In genomic region chrX:42219231-42219630, GRCh38 we compare ENCODE assay signal across 20 cellular contexts.
"Had no signal": no experiment of that assay in that cellular context is flagged by ENCODE, and none has a peak within 500 bp of the region (broad histone marks: within the 10 kb centered on the region; RNA-seq: fewer than 3 reads in every experiment).

No MANE protein-coding gene starts in this region.

- H3K4me3 ChIP-seq: dorsolateral prefrontal cortex, pancreas, sigmoid colon, spleen, thoracic aorta, upper lobe of left lung had no signal

- H3K27ac Mint-ChIP-seq: activated naive CD4-positive, alpha-beta T cell treated with anti-CD3 and anti-CD28 coated beads, Interleukin-2, amount 50 U/mL, for 24 hours; activated T-cell treated with anti-CD3 and anti-CD28 coated beads, Interleukin-2, amount 50 U/mL, for 72 hours; endodermal cell; natural killer cell; stimulated activated naive B cell treated with anti-CD40 and anti-IgM and Interleukin-4, amounts not matched to agents 10 μg/mL and 1 μg/mL and 100 μg/mL, for 72 hours had no signal

- H3K4me1 Mint-ChIP-seq: activated naive CD4-positive, alpha-beta T cell treated with anti-CD3 and anti-CD28 coated beads, Interleukin-2, amount 50 U/mL, for 24 hours; stimulated activated naive B cell treated with anti-CD40 and anti-IgM and Interleukin-4, amounts not matched to agents 10 μg/mL and 1 μg/mL and 100 μg/mL, for 72 hours had no signal

- DNase-seq: activated CD4-positive, alpha-beta T cell treated with anti-CD3 and anti-CD28 coated beads, Interleukin-2, amount 50 U/mL, for 4 hours; activated effector memory CD4-positive, alpha-beta T cell treated with anti-CD3 and anti-CD28 coated beads, Interleukin-2, amount 50 U/mL, for 16 hours; activated T-cell treated with anti-CD3 and anti-CD28 coated beads, Interleukin-2, amount 50 U/mL, for 72 hours; caudate nucleus; dorsolateral prefrontal cortex; endodermal cell; head of caudate nucleus; mesendoderm; natural killer cell; pancreas; sigmoid colon; spleen; stimulated activated naive B cell treated with anti-CD40 and anti-IgM and Interleukin-4, amounts not matched to agents 10 μg/mL and 1 μg/mL and 100 μg/mL, for 72 hours; upper lobe of left lung had no signal

- H3K9me3 Mint-ChIP-seq: activated naive CD4-positive, alpha-beta T cell treated with anti-CD3 and anti-CD28 coated beads, Interleukin-2, amount 50 U/mL, for 24 hours; activated T-cell treated with anti-CD3 and anti-CD28 coated beads, Interleukin-2, amount 50 U/mL, for 72 hours; natural killer cell had no signal

- H3K9me3 ChIP-seq: neutrophil, pancreas, sigmoid colon, spleen, thoracic aorta, upper lobe of left lung had no signal

- FAIRE-seq: pancreas, TTC549 had no signal

- H3K36me3 Mint-ChIP-seq: activated naive CD4-positive, alpha-beta T cell treated with anti-CD3 and anti-CD28 coated beads, Interleukin-2, amount 50 U/mL, for 24 hours; natural killer cell; stimulated activated naive B cell treated with anti-CD40 and anti-IgM and Interleukin-4, amounts not matched to agents 10 μg/mL and 1 μg/mL and 100 μg/mL, for 72 hours had no signal

- ATAC-seq: activated T-cell treated with anti-CD3 and anti-CD28 coated beads, Interleukin-2, amount 50 U/mL, for 72 hours; foreskin keratinocyte; natural killer cell; pancreas; stimulated activated naive B cell treated with anti-CD40 and anti-IgM and Interleukin-4, amounts not matched to agents 10 μg/mL and 1 μg/mL and 100 μg/mL, for 72 hours had no signal

- H3K4me1 ChIP-seq: foreskin keratinocyte, pancreas, sigmoid colon, spleen, upper lobe of left lung had no signal

- H3K4me3 Mint-ChIP-seq: activated naive CD4-positive, alpha-beta T cell treated with anti-CD3 and anti-CD28 coated beads, Interleukin-2, amount 50 U/mL, for 24 hours; activated T-cell treated with anti-CD3 and anti-CD28 coated beads, Interleukin-2, amount 50 U/mL, for 72 hours; endodermal cell; natural killer cell; stimulated activated naive B cell treated with anti-CD40 and anti-IgM and Interleukin-4, amounts not matched to agents 10 μg/mL and 1 μg/mL and 100 μg/mL, for 72 hours had no signal

- H3K27ac ChIP-seq: dorsolateral prefrontal cortex, epithelial cell of prostate, foreskin keratinocyte, neutrophil, pancreas, sigmoid colon, spleen, thoracic aorta, upper lobe of left lung had no signal

- H3K27me3 Mint-ChIP-seq: activated naive CD4-positive, alpha-beta T cell treated with anti-CD3 and anti-CD28 coated beads, Interleukin-2, amount 50 U/mL, for 24 hours; stimulated activated naive B cell treated with anti-CD40 and anti-IgM and Interleukin-4, amounts not matched to agents 10 μg/mL and 1 μg/mL and 100 μg/mL, for 72 hours had no signal

- H3K27me3 ChIP-seq: foreskin keratinocyte, neutrophil, pancreas, sigmoid colon, upper lobe of left lung had no signal

- H3K36me3 ChIP-seq: neutrophil, pancreas, sigmoid colon, spleen, thoracic aorta, upper lobe of left lung had no signal
